8 cellular contexts compared by ENCODE assay signal in the genomic region with DNA sequence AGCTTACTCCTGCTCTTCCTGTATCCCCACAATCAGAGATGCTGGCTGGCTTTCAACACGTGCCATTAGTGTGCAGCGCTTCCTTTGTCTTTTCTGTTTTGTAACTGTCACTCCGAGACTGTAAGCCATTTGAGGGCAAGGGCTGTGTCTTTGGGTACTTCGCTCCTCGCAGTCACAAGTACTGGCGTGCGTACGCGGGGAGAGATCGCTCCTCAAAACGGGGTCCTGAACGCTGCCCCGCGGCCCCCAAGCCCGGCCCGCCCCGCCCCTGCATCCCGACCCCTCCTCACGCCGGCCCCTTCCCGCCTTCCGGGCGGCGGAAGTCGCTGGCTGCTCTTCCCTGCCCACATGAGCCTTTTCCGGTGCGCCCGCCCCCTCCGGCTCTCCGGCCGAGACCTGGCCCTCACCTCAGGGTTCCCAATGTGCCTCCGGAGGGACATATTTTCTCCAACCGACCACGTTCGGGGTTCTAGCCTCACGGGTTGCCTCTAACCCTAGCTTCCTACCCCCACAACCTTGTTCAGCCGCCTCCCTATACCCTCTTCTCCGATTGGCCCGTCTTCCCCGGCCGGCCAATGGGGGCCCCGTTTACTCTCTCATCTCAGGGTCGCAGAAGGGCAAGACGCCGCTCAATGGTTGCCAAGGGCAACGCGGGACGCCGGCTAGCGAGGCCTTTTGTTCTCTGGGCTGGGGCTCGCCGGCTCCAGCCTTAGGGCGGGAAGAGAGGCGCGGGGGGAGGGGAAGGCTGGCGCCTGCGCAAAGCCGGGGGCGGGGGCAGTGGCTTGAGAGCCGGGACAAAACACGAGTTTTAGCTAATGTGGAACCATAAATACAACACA. TPM values are rescaled to one million over a fixed set of nuclear protein-coding genes. Genes with fewer than 3 reads are reported as not detected.
A peak's percentile ranks its signal among the peaks of the same experiment; 100 is the strongest.
DNase-seq lines count a peak whose midpoint lies in the region; ATAC-seq and TF ChIP-seq lines count a peak whose summit lies in the region.

A gene with protein sequence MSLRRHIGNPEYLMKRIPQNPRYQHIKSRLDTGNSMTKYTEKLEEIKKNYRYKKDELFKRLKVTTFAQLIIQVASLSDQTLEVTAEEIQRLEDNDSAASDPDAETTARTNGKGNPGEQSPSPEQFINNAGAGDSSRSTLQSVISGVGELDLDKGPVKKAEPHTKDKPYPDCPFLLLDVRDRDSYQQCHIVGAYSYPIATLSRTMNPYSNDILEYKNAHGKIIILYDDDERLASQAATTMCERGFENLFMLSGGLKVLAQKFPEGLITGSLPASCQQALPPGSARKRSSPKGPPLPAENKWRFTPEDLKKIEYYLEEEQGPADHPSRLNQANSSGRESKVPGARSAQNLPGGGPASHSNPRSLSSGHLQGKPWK (minus strand): TSS at position 490 of the 839 bp plus-strand sequence. CDS start 50 bp downstream, at position 440.

- peaks cover 14% of the 10 kb centered on the region for H3K4me1 ChIP-seq in SJSA1 (replicated peaks)
- H3K4me1 ChIP-seq in foreskin keratinocyte, result peaks cover 10% of the 10 kb centered on the region
- peaks cover 29% of the 10 kb centered on the region for H3K4me1 ChIP-seq in neural progenitor cell
- peaks cover 14% of the 10 kb centered on the region for H3K4me1 ChIP-seq in stomach smooth muscle (ENCODE audit: control insufficient read depth, insufficient read depth, low read length)

- peaks cover 14% of the 10 kb centered on the region for H3F3A ChIP-seq in neural progenitor cell (ENCODE audit: low read depth)

- no peaks in the 10 kb centered on the region for H4K20me1 ChIP-seq in neural progenitor cell (ENCODE audit: low read depth)

- H3K4me1 Mint-ChIP-seq in neural progenitor cell, result peaks cover 38% of the 10 kb centered on the region

- H3K27me3 Mint-ChIP-seq in neural progenitor cell (ENCODE audit: insufficient read depth, low read depth), result peaks cover 10% of the 10 kb centered on the region

- H3K9ac ChIP-seq in neural progenitor cell (peak within 1 kb of the TSS; percentile 64), stomach smooth muscle (ENCODE audit: low read length in 2 of 2) (peak within 1 kb of the TSS; percentile 71 to 79)

- H3K36me3 Mint-ChIP-seq in neural progenitor cell, result peaks cover 26% of the 10 kb centered on the region

- H3K4me3 Mint-ChIP-seq in neural progenitor cell, result peak within 1 kb of the TSS; percentile 95

- peak within 1 kb of the TSS; percentile 100 for H3K27ac Mint-ChIP-seq in neural progenitor cell

- DNase-seq in GM03348 (ENCODE audit: low spot score), result peak; percentile 99
- peak; percentile 98 for DNase-seq in HEK293T (ENCODE audit: extremely low spot score)
- DNase-seq in MV-4-11 (lab: John Stamatoyannopoulos, UW), result peak; percentile 98
- peak; percentile 99 for DNase-seq in SJSA1 (ENCODE audit: low read depth in 1 of 2, low spot score in 2 of 2)
- DNase-seq in activated naive CD4-positive, alpha-beta T cell treated with Interleukin-2 at 50 U/mL for 16 hours, result peak; percentile 92
- DNase-seq in foreskin keratinocyte, result peak; percentile 77 to 89
- peak; percentile 99 for DNase-seq in neural progenitor cell (ENCODE audit: low spot score)

- peak within 1 kb of the TSS; percentile 98 for H2AFZ ChIP-seq in neural progenitor cell (replicated peaks)

- H3K79me2 ChIP-seq in neural progenitor cell (ENCODE audit: low read depth), result no peaks in the 10 kb centered on the region

- no peaks in the 10 kb centered on the region for H3K9me3 ChIP-seq in SJSA1 (replicated peaks)
- no peaks in the 10 kb centered on the region for H3K9me3 ChIP-seq in neural progenitor cell (ENCODE audit: low read depth)
- H3K9me3 ChIP-seq in stomach smooth muscle (ENCODE audit: control insufficient read depth in 2 of 2, low read length in 2 of 2), result no peaks in the 10 kb centered on the region

- POLR2A ChIA-PET in HEK293T (lab: Yijun Ruan, JAX), result interaction anchor here (0.6 to 1.6 kb wide), 5 partner anchors 17 to 371 kb away, joined by 3 to 5 read pairs (median 4); a partner anchor contains a TSS

- H3K36me3 ChIP-seq in SJSA1 (peaks cover 4% of the 10 kb centered on the region), neural progenitor cell (no peaks in the 10 kb centered on the region), stomach smooth muscle (ENCODE audit: control insufficient read depth in 2 of 2, insufficient read depth in 2 of 2, low read length in 2 of 2) (no peaks in the 10 kb centered on the region)

- peak; percentile 97 for ATAC-seq in foreskin keratinocyte

- no peaks in the 10 kb centered on the region for H3K27me3 ChIP-seq in SJSA1 (replicated peaks)
- H3K27me3 ChIP-seq in foreskin keratinocyte, result no peaks in the 10 kb centered on the region
- no peaks in the 10 kb centered on the region for H3K27me3 ChIP-seq in neural progenitor cell
- no peaks in the 10 kb centered on the region for H3K27me3 ChIP-seq in stomach smooth muscle (ENCODE audit: control insufficient read depth in 1 of 2, insufficient read depth in 2 of 2, low read length in 2 of 2)

- H3K4me3 ChIP-seq in SJSA1 (peak within 1 kb of the TSS; percentile 71), neural progenitor cell (peak within 1 kb of the TSS; percentile 60), stomach smooth muscle (ENCODE audit: low read length in 2 of 2) (peak within 1 kb of the TSS; percentile 58 to 90)

- peaks cover 27% of the 10 kb centered on the region for H3K9me3 Mint-ChIP-seq in neural progenitor cell

- H3K27ac ChIP-seq in SJSA1, result peak within 1 kb of the TSS; percentile 98
- H3K27ac ChIP-seq in foreskin keratinocyte, result peak within 1 kb of the TSS; percentile 83
- peak within 1 kb of the TSS; percentile 94 for H3K27ac ChIP-seq in neural progenitor cell
- H3K27ac ChIP-seq in stomach smooth muscle (ENCODE audit: low read length), result peak within 1 kb of the TSS; percentile 78

- CTCF ChIA-PET in HEK293T (lab: Yijun Ruan, JAX), result interaction anchor here (0.5 kb wide), 1 partner anchor 199 kb away, joined by 3 read pairs; no protein-coding TSS in a partner anchor

- TF ChIP-seq CTCF in foreskin keratinocyte (conservative IDR thresholded peaks at IDR 0.05), result no peak
- no peak for TF ChIP-seq CTCF in neural progenitor cell (IDR thresholded peaks at IDR 0.05)

- peak within 1 kb of the TSS; percentile 85 for H3K4me2 ChIP-seq in neural progenitor cell

TF ChIP-seq in HEK293T, 16 proteins besides CTCF, POLR2A, EP300 and RAD21:
- no peak for TF ChIP-seq NFRKB (IDR thresholded peaks at IDR 0.05)
- no peak for TF ChIP-seq SUZ12 (IDR thresholded peaks at IDR 0.05)
- TF ChIP-seq, protein P1, sequence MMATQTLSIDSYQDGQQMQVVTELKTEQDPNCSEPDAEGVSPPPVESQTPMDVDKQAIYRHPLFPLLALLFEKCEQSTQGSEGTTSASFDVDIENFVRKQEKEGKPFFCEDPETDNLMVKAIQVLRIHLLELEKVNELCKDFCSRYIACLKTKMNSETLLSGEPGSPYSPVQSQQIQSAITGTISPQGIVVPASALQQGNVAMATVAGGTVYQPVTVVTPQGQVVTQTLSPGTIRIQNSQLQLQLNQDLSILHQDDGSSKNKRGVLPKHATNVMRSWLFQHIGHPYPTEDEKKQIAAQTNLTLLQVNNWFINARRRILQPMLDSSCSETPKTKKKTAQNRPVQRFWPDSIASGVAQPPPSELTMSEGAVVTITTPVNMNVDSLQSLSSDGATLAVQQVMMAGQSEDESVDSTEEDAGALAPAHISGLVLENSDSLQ (IDR thresholded peaks at IDR 0.05), result peak; percentile 61; the same call in 1 of the 2 replicates
- no peak for TF ChIP-seq TARDBP (IDR thresholded peaks at IDR 0.05)
- TF ChIP-seq L3MBTL2 (conservative IDR thresholded peaks at IDR 0.05), result peak; percentile 96
- TF ChIP-seq ELF4 (IDR thresholded peaks at IDR 0.05), result peak; percentile 47; the same call in 1 of the 2 replicates
- TF ChIP-seq LEF1 (IDR thresholded peaks at IDR 0.05; ENCODE audit: borderline replicate concordance), result no peak
- no peak for TF ChIP-seq HDGF (IDR thresholded peaks at IDR 0.05; ENCODE audit: borderline replicate concordance)

RNA-seq across cellular contexts. Expression of the gene that starts here (rescaled TPM):
- total RNA-seq in SJSA1 (2014; rRNA removed; shearing (Covaris generic)), result 20.4 and 21.6 TPM in 2 replicates
- total RNA-seq in foreskin keratinocyte (19.0 and 20.5 TPM in 2 replicates), neural progenitor cell (ENCODE audit: low replicate concordance) (14.5 and 16.5 TPM in 2 replicates)
- polyA plus RNA-seq in foreskin keratinocyte, result 11.8 and 12.6 TPM in 2 replicates

Comparison
In these comparisons a context has a peak if more than half of its experiments do, and no peak if none do; other contexts are left out.
1. Peak in every context shown above with its lines: DNase-seq, ATAC-seq, H3K4me3 ChIP-seq and H3K27ac ChIP-seq.